In genomic region chr4:9800878-9801277, GRCh38 we compare ENCODE assay signal across 18 cellular contexts.
A peak's percentile ranks its signal among the peaks of the same experiment; 100 is the strongest.
DNase-seq lines count a peak whose midpoint lies in the region.
"Had no signal": no experiment of that assay in that cellular context is flagged by ENCODE, and none has a peak within 500 bp of the region (broad histone marks: within the 10 kb centered on the region; RNA-seq: fewer than 3 reads in every experiment).

No MANE protein-coding gene starts in this region.

- DNase-seq in NCI-H2081 treated with DMSO at 0.1 percent for 48 hours (lab: John Stamatoyannopoulos, UW) = peak; percentile 63
- no peak for DNase-seq in NCI-H2081 (lab: John Stamatoyannopoulos, UW)
- peak; percentile 47 for DNase-seq in NCI-H1092 treated with DMSO at 0.1 percent for 48 hours (lab: John Stamatoyannopoulos, UW)
- DNase-seq in NCI-H345 (lab: John Stamatoyannopoulos, UW) = peak; percentile 82
- DNase-seq in midbrain (lab: John Stamatoyannopoulos, UW) = peak; percentile 4
- no peak for DNase-seq in activated gamma-delta T cell (lab: John Stamatoyannopoulos, UW)
- DNase-seq in HUDEP-2 (lab: John Stamatoyannopoulos, UW; ENCODE audit: unreplicated experiment in 76 of 76) = no peak
- no peak for DNase-seq in activated CD4-positive, alpha-beta T cell treated with anti-CD3 and anti-CD28 coated beads for 4 hours
- DNase-seq: 8988T; activated CD4-positive, alpha-beta memory T cell treated with anti-CD3 and anti-CD28 coated beads for 36 hours; activated effector memory CD4-positive, alpha-beta T cell treated with Interleukin-2 at 50 U/mL for 16 hours; foreskin fibroblast; H9; left colon; mesenchymal stem cell; naive B cell; stimulated activated naive CD4-positive, alpha-beta T cell treated with Interleukin-2 at 50 U/mL for 16 hours; thyroid gland had no signal

Comparison
In these comparisons a context has a peak if more than half of its experiments do, and no peak if none do; other contexts are left out.
1. DNase-seq: peak in NCI-H2081 treated with DMSO at 0.1 percent for 48 hours (single experiment), NCI-H1092 treated with DMSO at 0.1 percent for 48 hours (single experiment), NCI-H345 (single experiment) and midbrain (single experiment); none in NCI-H2081 (0 of 2), activated gamma-delta T cell (single experiment), HUDEP-2 (0 of 76) and activated CD4-positive, alpha-beta T cell treated with anti-CD3 and anti-CD28 coated beads for 4 hours (0 of 2).